10 cellular contexts compared by ENCODE assay signal in genomic region chr11:22432331-22433065, GRCh38.
DNase-seq lines count a peak whose midpoint lies in the region; ATAC-seq, FAIRE-seq and TF ChIP-seq lines count a peak whose summit lies in the region.
"Had no signal": no experiment of that assay in that cellular context is flagged by ENCODE, and none has a peak within 500 bp of the region (broad histone marks: within the 10 kb centered on the region; RNA-seq: fewer than 3 reads in every experiment).

No MANE protein-coding gene starts in this region.

- in situ Hi-C loops in K562 (cut with MboI) = no loop called here

- H3K4me1 Mint-ChIP-seq in MCF 10A (ENCODE audit: insufficient read depth, unreplicated experiment) (no peaks in the 10 kb centered on the region), Calu3 (ENCODE audit: low read depth, unreplicated experiment) (peaks cover 8% of the 10 kb centered on the region)

- 14% methylated on average over 36 of the region's 37 CpGs for WGBS in K562 (ENCODE audit: insufficient coverage, low coverage, missing lambda C conversion rate)

- no peak for TF ChIP-seq POLR2A in breast epithelium (IDR thresholded peaks at IDR 0.05)
- no peak for TF ChIP-seq POLR2A in K562 (conservative IDR thresholded peaks at IDR 0.05)

- H3K27ac Mint-ChIP-seq in MCF 10A (ENCODE audit: low read depth, unreplicated experiment) (no peak overlapping the region), Calu3 (ENCODE audit: unreplicated experiment) (no peak overlapping the region)

- no peaks in the 10 kb centered on the region for H3K79me2 ChIP-seq in K562 (ENCODE audit: control insufficient read depth, insufficient read depth, low read length)

- H3K4me1 ChIP-seq in breast epithelium (no peaks in the 10 kb centered on the region), K562 (replicated peaks in 1 of 2; ENCODE audit: control insufficient read depth in 2 of 2, insufficient read depth in 2 of 2, low read length in 2 of 2) (peaks cover 0 to 4% of the 10 kb centered on the region in 2 experiments; a peak in 1 of 5 replicates)
- H3K4me1 ChIP-seq: Peyer's patch had no signal

- H3K4me3 Mint-ChIP-seq in MCF 10A (ENCODE audit: unreplicated experiment) (no peak overlapping the region), Calu3 (ENCODE audit: low read depth, unreplicated experiment) (no peak overlapping the region)

- no peak overlapping the region for H3K4me2 ChIP-seq in K562 (ENCODE audit: insufficient read depth, low read length)

- FAIRE-seq in K562 (lab: Jason Lieb, UNC) = no peak

- H3K9me3 Mint-ChIP-seq in MCF 10A (ENCODE audit: unreplicated experiment) = no peaks in the 10 kb centered on the region
- no peaks in the 10 kb centered on the region for H3K9me3 Mint-ChIP-seq in Calu3 (ENCODE audit: low read depth, unreplicated experiment)

- TF ChIP-seq CTCF in breast epithelium (IDR thresholded peaks at IDR 0.05) (no peak), MCF 10A (IDR thresholded peaks at IDR 0.05; ENCODE audit: unreplicated experiment) (no peak), K562 (IDR thresholded peaks at IDR 0.05 in 2 of 3, conservative IDR thresholded peaks at IDR 0.05 in 1 of 3; ENCODE audit: insufficient read depth in 2 of 3, low read depth in 1 of 3, low read length in 3 of 3) (no peak), Calu3 (IDR thresholded peaks at IDR 0.05; ENCODE audit: unreplicated experiment) (no peak)

- no peak for TF ChIP-seq RAD21 in K562 (CRISPR knock-in tag; conservative IDR thresholded peaks at IDR 0.05 in 1 of 2, IDR thresholded peaks at IDR 0.05 in 1 of 2)

- H3K36me3 Mint-ChIP-seq in MCF 10A (ENCODE audit: insufficient read depth, unreplicated experiment) (no peaks in the 10 kb centered on the region), Calu3 (ENCODE audit: insufficient read depth, unreplicated experiment) (no peaks in the 10 kb centered on the region)

- peaks cover 0 to 8% of the 10 kb centered on the region in 2 donors for H3K27me3 ChIP-seq in breast epithelium
- no peaks in the 10 kb centered on the region for H3K27me3 ChIP-seq in K562 (ENCODE audit: control insufficient read depth in 2 of 2, insufficient read depth in 2 of 2, low read length in 2 of 2)
- H3K27me3 ChIP-seq: Peyer's patch had no signal

- no peak overlapping the region for H3K9ac ChIP-seq in K562 (ENCODE audit: insufficient read depth in 1 of 2, low read depth in 2 of 2, low read length in 2 of 2)

- no peak for ATAC-seq in K562

- H3K27me3 Mint-ChIP-seq in MCF 10A (ENCODE audit: insufficient read depth, unreplicated experiment) (no peaks in the 10 kb centered on the region), Calu3 (ENCODE audit: unreplicated experiment) (no peaks in the 10 kb centered on the region)

- H4K20me1 ChIP-seq in K562 (replicated peaks; ENCODE audit: control insufficient read depth, insufficient read depth, low read length) = no peaks in the 10 kb centered on the region

- H3K36me3 ChIP-seq in breast epithelium (no peaks in the 10 kb centered on the region), K562 (ENCODE audit: control insufficient read depth, insufficient read depth, low read length) (no peaks in the 10 kb centered on the region)
- H3K36me3 ChIP-seq: neutrophil, Peyer's patch had no signal

- peak overlapping the region; percentile 26 to 54 (median 32) for H3K4me3 ChIP-seq in breast epithelium
- no peak overlapping the region for H3K4me3 ChIP-seq in K562

- peak in 1 of 2 donors; percentile 51 for DNase-seq in breast epithelium (ENCODE audit: low spot score in 2 of 2)
- DNase-seq in MCF 10A (ENCODE audit: unreplicated experiment) = no peak
- peak in 1 of 4 experiments; percentile 2 for DNase-seq in K562 (ENCODE audit: extremely low read depth in 1 of 4, low spot score in 3 of 4)
- DNase-seq in inferior parietal cortex (ENCODE audit: extremely low spot score) = peak; percentile 51
- DNase-seq in stimulated activated CD8-positive, alpha-beta memory T cell treated with anti-CD3 and anti-CD28 coated beads, Interleukin-4, amount 100 ng/mL, for 48 hours = peak; percentile 22
- no peak for DNase-seq in Calu3
- no peak for DNase-seq in NCI-H2029 treated with DMSO at 0.1 percent for 48 hours (lab: John Stamatoyannopoulos, UW)
- no peak for DNase-seq in activated CD4-positive, CD25-positive, alpha-beta regulatory T cell (lab: John Stamatoyannopoulos, UW)

- H3K27ac ChIP-seq in breast epithelium (no peak overlapping the region), K562 (ENCODE audit: extremely low read depth, low read depth, low read length) (no peak overlapping the region)
- H3K27ac ChIP-seq: neutrophil, Peyer's patch had no signal

- intact Hi-C loops in breast epithelium (cut with DNase I; ENCODE audit: low total_unique reads) (no loop called here), MCF 10A (cut with micrococcal nuclease) (no loop called here), K562 (cut with micrococcal nuclease) (no loop called here), Calu3 (cut with micrococcal nuclease; ENCODE audit: unreplicated experiment) (no loop called here)

- POLR2A ChIA-PET in MCF 10A (lab: Yijun Ruan, JAX) (no interaction called here), K562 (lab: Yijun Ruan, JAX) (no interaction called here)

- CTCF ChIA-PET in MCF 10A (lab: Yijun Ruan, JAX) (no interaction called here), K562 (lab: Yijun Ruan, JAX; ENCODE audit: low intra/inter-chr PET ratio) (no interaction called here), Calu3 (lab: Charles Lee) (no interaction called here)

- no peak for TF ChIP-seq EP300 in K562 (IDR thresholded peaks at IDR 0.05; ENCODE audit: low read length)

- H3K9me1 ChIP-seq in K562 (ENCODE audit: control insufficient read depth, insufficient read depth, low read length) = no peaks in the 10 kb centered on the region

- no peaks in the 10 kb centered on the region for H3K9me3 ChIP-seq in breast epithelium
- H3K9me3 ChIP-seq in K562 (replicated peaks; ENCODE audit: control insufficient read depth, insufficient read depth, low read depth, low read length) = no peaks in the 10 kb centered on the region; the same call in 1 of the 2 replicates
- H3K9me3 ChIP-seq: neutrophil, Peyer's patch had no signal

- BruUV-seq in MCF 10A (replicated peaks; lab: Mats Ljungman, UMichigan) = no TSS peak
- no TSS peak for BruUV-seq in K562 (replicated peaks; lab: Mats Ljungman, UMichigan)
- BruUV-seq in Calu3 (replicated peaks; lab: Mats Ljungman, UMichigan) = no TSS peak

- H2AFZ ChIP-seq in K562 (ENCODE audit: low read depth, low read length) = no peak overlapping the region

TF ChIP-seq in K562, 482 proteins besides CTCF, POLR2A, EP300 and RAD21:
- peak; percentile 41; the same call in 1 of the 2 replicates for TF ChIP-seq BHLHE40 (IDR thresholded peaks at IDR 0.05; ENCODE audit: low read length)
- no peak for TF ChIP-seq ZNF407 (IDR thresholded peaks at IDR 0.05; ENCODE audit: low read depth)
- TF ChIP-seq RFX1 (IDR thresholded peaks at IDR 0.05) = peak; percentile 56
- TF ChIP-seq ZBTB7A (IDR thresholded peaks at IDR 0.05; ENCODE audit: borderline replicate concordance, control insufficient read depth, low read depth, low read length) = no peak

Comparison
In these comparisons a context has a peak if more than half of its experiments do, and no peak if none do; other contexts are left out.
1. DNase-seq: peak in inferior parietal cortex (single experiment) and stimulated activated CD8-positive, alpha-beta memory T cell treated with anti-CD3 and anti-CD28 coated beads, Interleukin-4, amount 100 ng/mL, for 48 hours (single experiment); none in MCF 10A (single experiment), Calu3 (single experiment), NCI-H2029 treated with DMSO at 0.1 percent for 48 hours (single experiment) and activated CD4-positive, CD25-positive, alpha-beta regulatory T cell (0 of 4).